Comparison of ENCODE assay signal across 8 cellular contexts in the genomic region with DNA sequence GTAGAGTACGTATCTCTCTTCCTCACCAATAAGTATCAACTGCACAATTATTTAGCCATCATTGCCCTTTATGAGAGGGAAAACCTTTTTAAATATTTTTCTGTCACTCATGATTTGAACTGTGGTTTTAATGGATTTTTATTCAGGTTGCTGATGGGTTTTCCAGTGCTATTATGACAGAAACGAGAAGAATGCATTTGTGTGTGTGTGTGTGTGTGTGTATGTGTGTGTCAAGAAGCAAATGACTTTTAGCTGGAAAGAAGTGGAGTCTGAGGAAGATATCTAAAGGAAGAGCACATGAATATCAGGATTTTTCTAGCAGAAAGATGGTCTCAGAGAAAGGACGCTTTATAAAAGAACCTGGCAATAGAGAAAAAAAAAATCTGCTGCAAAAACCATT.
"Had no signal": no experiment of that assay in that cellular context is flagged by ENCODE, and none has a peak within 500 bp of the region (broad histone marks: within the 10 kb centered on the region; RNA-seq: fewer than 3 reads in every experiment).

No MANE protein-coding gene starts in this region.

- H3K36me3 ChIP-seq: HAP-1 had no signal

- H3K4me3 Mint-ChIP-seq: HFFc6 had no signal

- H3K4me1 ChIP-seq: HAP-1 had no signal

- H3K9me3 ChIP-seq: HAP-1 had no signal

- H3K4me3 ChIP-seq: GM23248, HAP-1, K562 had no signal

- H2AFZ ChIP-seq: GM23248 had no signal

- ATAC-seq: HCT116, K562 had no signal

- H3K27ac Mint-ChIP-seq: HFFc6 had no signal

- DNase-seq: GM23248, GOT3, H7, HFFc6, IMR-90 had no signal

- H3K9ac ChIP-seq: GM23248 had no signal

- H3K27ac ChIP-seq: GM23248 had no signal
